27 cellular contexts compared by ENCODE assay signal in the genomic region with DNA sequence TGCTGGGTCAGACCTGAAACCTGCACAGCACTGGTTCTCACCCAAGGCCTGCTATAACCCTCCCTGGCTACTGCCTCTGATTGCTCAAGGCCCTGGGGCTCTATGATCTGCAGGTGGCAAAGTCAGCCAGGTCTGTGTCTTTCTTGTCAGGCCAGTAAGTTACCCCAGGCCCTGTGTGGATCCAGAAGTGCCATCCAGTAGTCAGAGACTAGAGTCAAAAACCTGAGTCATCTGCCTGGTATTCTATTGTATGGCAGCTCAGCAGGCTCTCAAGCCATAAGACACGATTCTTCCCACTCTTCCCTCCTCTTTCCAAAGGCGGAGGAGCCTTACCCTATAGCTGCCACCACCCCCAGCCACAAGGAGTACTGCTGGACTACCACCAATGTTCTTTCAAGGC.
"Had no signal": no experiment of that assay in that cellular context is flagged by ENCODE, and none has a peak within 500 bp of the region (broad histone marks: within the 10 kb centered on the region; RNA-seq: fewer than 3 reads in every experiment).

No MANE protein-coding gene starts in this region.

- DNase-seq: dermis blood vessel endothelial cell; effector memory CD8-positive, alpha-beta T cell; foreskin fibroblast; gastrocnemius medialis; head of caudate nucleus; left cardiac atrium; left lung; mesenchymal stem cell; midbrain; naive thymus-derived CD4-positive, alpha-beta T cell; occipital lobe; ovary; posterior cingulate gyrus; psoas muscle; sigmoid colon; stimulated activated CD4-positive, alpha-beta T cell treated with anti-CD3 and anti-CD28 coated beads, Interleukin-2, amount 100 ng/mL, for 24 hours; stimulated activated CD4-positive, alpha-beta T cell treated with anti-CD3 and anti-CD28 coated beads, Interleukin-4, amount 100 ng/mL, for 24 hours; stimulated activated naive CD4-positive, alpha-beta T cell treated with Interleukin-2 at 50 U/mL for 16 hours; stomach; thyroid gland; trophoblast cell had no signal

- H3K36me3 ChIP-seq: gastrocnemius medialis, left lung, ovary, sigmoid colon, stomach, thyroid gland, vagina had no signal

- H3K27me3 ChIP-seq: gastrocnemius medialis, left lung, ovary, sigmoid colon, stomach, thyroid gland, vagina had no signal

- H3K9me3 ChIP-seq: gastrocnemius medialis, ovary, psoas muscle, sigmoid colon, thyroid gland, vagina had no signal

- ATAC-seq: effector memory CD8-positive, alpha-beta T cell; esophagus mucosa; gastrocnemius medialis; left cardiac atrium; left lung; naive thymus-derived CD4-positive, alpha-beta T cell; psoas muscle; right cardiac atrium; stimulated activated effector memory CD8-positive, alpha-beta T cell treated with anti-CD3 and anti-CD28 coated beads, Interleukin-12 subunit alpha, Interleukin-12 subunit beta, amount 100 ng/mL, for 72 hours had no signal

- H3K4me1 ChIP-seq: gastrocnemius medialis, left lung, psoas muscle, sigmoid colon, stomach, thyroid gland, vagina had no signal

- H3K27ac ChIP-seq: coronary artery, epithelial cell of prostate, gastrocnemius medialis, left lung, ovary, psoas muscle, sigmoid colon, stomach, thyroid gland, vagina had no signal

- H3K4me3 ChIP-seq: coronary artery, gastrocnemius medialis, left lung, ovary, psoas muscle, sigmoid colon, stomach, thyroid gland, vagina had no signal
